In the genomic region with DNA sequence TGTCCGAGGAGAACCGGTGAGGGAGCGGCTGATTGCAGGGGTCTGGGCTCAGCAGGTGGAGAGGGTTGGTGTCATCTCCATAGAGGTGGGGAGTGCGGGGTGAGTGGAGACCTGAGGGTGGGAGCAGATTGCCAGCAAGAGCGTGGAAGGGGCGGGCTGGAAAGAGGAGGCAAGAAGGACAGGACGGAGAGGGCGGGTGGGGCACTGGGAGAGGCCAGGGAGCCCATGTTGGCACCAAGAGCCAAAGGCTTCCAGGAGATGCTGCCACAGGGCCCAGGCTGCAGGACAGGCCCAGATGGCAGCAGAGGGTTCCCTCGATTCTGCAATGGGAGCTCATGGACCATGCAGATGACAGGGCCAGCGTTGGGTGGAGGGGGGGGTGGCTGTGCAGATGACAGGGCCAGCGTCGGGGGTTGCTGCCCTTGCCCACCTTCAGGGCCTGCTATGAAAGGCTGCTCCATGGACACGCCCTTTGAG, we compare ENCODE assay signal across 21 cellular contexts.
"Had no signal": no experiment of that assay in that cellular context is flagged by ENCODE, and none has a peak within 500 bp of the region (broad histone marks: within the 10 kb centered on the region; RNA-seq: fewer than 3 reads in every experiment).

No MANE protein-coding gene starts in this region.

- DNase-seq: effector CD4-positive, alpha-beta T cell; gastrocnemius medialis; immature natural killer cell; left cardiac atrium; left ventricle myocardium inferior; mesenchymal stem cell; naive B cell; nucleus accumbens; ovary; right cardiac atrium; stimulated activated CD4-positive, alpha-beta T cell treated with anti-CD3 and anti-CD28 coated beads, Interleukin-2, amount 100 ng/mL, for 48 hours; stimulated activated naive CD4-positive, alpha-beta T cell treated with Interleukin-2 at 50 U/mL for 16 hours; thyroid gland had no signal

- FAIRE-seq: keratinocyte had no signal

- ATAC-seq: esophagus mucosa, gastrocnemius medialis, heart right ventricle, left cardiac atrium, right cardiac atrium had no signal

- H3K9me3 ChIP-seq: gastrocnemius medialis, heart right ventricle, left ventricle myocardium inferior, ovary, suprapubic skin, thyroid gland, upper lobe of left lung had no signal

- H3K27ac ChIP-seq: gastrocnemius medialis, heart right ventricle, left ventricle myocardium inferior, ovary, suprapubic skin, thyroid gland, upper lobe of left lung had no signal

- H3K36me3 ChIP-seq: gastrocnemius medialis, heart right ventricle, left ventricle myocardium inferior, ovary, suprapubic skin, thyroid gland, upper lobe of left lung had no signal

- H3K4me3 ChIP-seq: coronary artery, gastrocnemius medialis, heart right ventricle, left ventricle myocardium inferior, lung, ovary, smooth muscle cell, suprapubic skin, thyroid gland, upper lobe of left lung had no signal

- H3K27me3 ChIP-seq: gastrocnemius medialis, heart right ventricle, ovary, suprapubic skin, thyroid gland, upper lobe of left lung had no signal

- H3K4me2 ChIP-seq: smooth muscle cell had no signal
